Comparison of ENCODE assay signal across 8 cellular contexts in the genomic region with DNA sequence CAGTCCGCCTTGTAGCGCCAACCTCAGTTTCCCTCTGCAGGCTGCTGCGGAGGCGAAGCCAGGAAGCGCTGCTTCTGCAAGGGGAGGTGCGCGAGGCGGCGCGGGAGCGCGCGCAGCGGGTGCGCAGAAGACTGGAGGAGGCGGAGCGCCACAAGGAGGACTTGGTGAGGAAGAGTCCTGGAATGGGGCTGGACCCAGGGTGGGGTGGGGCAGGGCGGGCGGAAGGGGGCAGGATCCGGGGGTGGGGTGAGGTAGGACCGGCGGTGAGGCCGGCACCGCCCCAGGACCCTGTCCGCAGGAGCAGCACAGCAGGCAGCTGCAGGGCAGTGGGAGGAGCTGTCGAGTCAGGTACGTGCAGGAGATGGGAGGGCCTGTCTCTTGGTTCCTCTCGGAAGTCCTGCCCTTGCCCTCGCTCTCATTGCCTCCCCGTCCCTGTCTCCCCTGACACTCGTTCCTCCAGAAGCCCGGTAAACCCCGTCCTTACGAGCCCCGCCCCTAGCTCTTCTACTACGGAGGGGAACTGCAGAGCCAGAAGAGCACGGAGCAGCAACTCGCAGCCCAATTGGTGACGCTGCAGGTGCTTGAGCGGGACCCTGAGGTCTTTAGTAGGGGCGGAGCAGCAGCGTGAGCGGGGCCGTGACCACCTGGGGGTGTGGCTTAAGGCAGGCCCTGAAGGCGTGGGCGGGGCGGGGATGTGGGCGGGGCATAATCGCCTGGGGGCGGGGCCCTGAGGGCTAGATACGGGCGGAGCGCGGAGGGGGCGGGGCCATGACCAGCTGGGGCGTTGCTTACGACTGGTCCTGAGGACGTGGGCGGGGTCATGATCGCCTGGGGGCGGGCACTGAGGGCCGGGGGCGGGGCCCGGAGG.
DNase-seq lines count a peak whose midpoint lies in the region; ATAC-seq and TF ChIP-seq lines count a peak whose summit lies in the region.
"Not testable (repeated sequence)": the region's sequence is repeated elsewhere in the genome, so short reads cannot be mapped to it uniquely, and the experiment has no call there.

No MANE protein-coding gene starts in this region.

- CTCF ChIA-PET in IMR-90 (lab: Yijun Ruan, JAX): interaction anchor here (0.6 kb wide), 1 partner anchor 995 kb away, joined by 3 read pairs; no protein-coding TSS in a partner anchor
- CTCF ChIA-PET in OCI-LY7 (lab: Charles Lee; ENCODE audit: unreplicated experiment): not testable (repeated sequence)

- not testable (repeated sequence) for H3K9me1 ChIP-seq in IMR-90 (ENCODE audit: insufficient read depth, low read length)

- TF ChIP-seq RAD21 in IMR-90 (IDR thresholded peaks at IDR 0.05; ENCODE audit: low read length): not testable (repeated sequence)

- H4K5ac ChIP-seq in IMR-90 (ENCODE audit: low read depth, low read length): not testable (repeated sequence)

- H3K9me2 ChIP-seq in OCI-LY7 (ENCODE audit: insufficient read depth, low read length): not testable (repeated sequence)

- not testable (repeated sequence) for H2AK9ac ChIP-seq in IMR-90 (replicated peaks; ENCODE audit: low read depth, low read length, poor library complexity)

- not testable (repeated sequence) for H2BK120ac ChIP-seq in IMR-90 (ENCODE audit: low read depth, low read length)

- in situ Hi-C loops in IMR-90 (cut with MboI; ENCODE audit: low sequenced_read_pairs): not testable (repeated sequence)

- H2BK15ac ChIP-seq in IMR-90 (ENCODE audit: low read depth, low read length): not testable (repeated sequence)

- not testable (repeated sequence) for H3K23ac ChIP-seq in IMR-90 (ENCODE audit: low read depth, low read length)

- not testable (repeated sequence) for H3K14ac ChIP-seq in IMR-90 (replicated peaks; ENCODE audit: low read depth, low read length)

- DNase-seq in DMS114 treated with DMSO at 0.1 percent for 48 hours (lab: John Stamatoyannopoulos, UW; ENCODE audit: unreplicated experiment) (peak; percentile 74), IMR-90 (peak; percentile 90), OCI-LY7 (ENCODE audit: low spot score) (peak; percentile 92), activated T-cell treated with anti-CD3 and anti-CD28 coated beads for 4 hours (peak; percentile 98)
- DNase-seq in stimulated activated CD8-positive, alpha-beta memory T cell treated with anti-CD3 and anti-CD28 coated beads, Interleukin-4, amount 100 ng/mL, for 48 hours: peak; percentile 99

- H3K4me2 ChIP-seq in IMR-90 (ENCODE audit: low read depth, low read length): peak overlapping the region; percentile 97
- H3K4me2 ChIP-seq in OCI-LY7 (ENCODE audit: low read length): peak overlapping the region; percentile 74

- H3K27me3 ChIP-seq in IMR-90 (ENCODE audit: control insufficient read depth, insufficient read depth, low read length); esophagus (ENCODE audit: control insufficient read depth in 1 of 2, insufficient read depth in 2 of 2, low read length in 2 of 2); muscle layer of colon (ENCODE audit: control insufficient read depth in 1 of 2, insufficient read depth in 2 of 2, low read length in 2 of 2): not testable (repeated sequence)

- not testable (repeated sequence) for H3K27ac ChIP-seq in IMR-90 (ENCODE audit: insufficient read depth, low read length); muscle layer of colon (ENCODE audit: low read depth, low read length)
- H3K27ac ChIP-seq in OCI-LY7 (ENCODE audit: low read depth, low read length, poor library complexity, severe bottlenecking): peak overlapping the region; percentile 79
- H3K27ac ChIP-seq in esophagus (ENCODE audit: low read depth in 2 of 2, low read length in 1 of 2): peak overlapping the region; percentile 92 to 93

- 0% methylated on average over 7 of the region's 64 CpGs; no CpG with 5 or more reads in 1 of the 2 experiments for WGBS in IMR-90 (ENCODE audit: extremely low coverage in 2 of 2, insufficient read length in 1 of 2), 2 experiments
- 0 to 1% methylated on average over 44 to 64 of the region's 64 CpGs for WGBS in esophagus, 2 donors

- intact Hi-C loops in IMR-90 (cut with micrococcal nuclease): not testable (repeated sequence)
- intact Hi-C loops in OCI-LY7 (cut with micrococcal nuclease; ENCODE audit: unreplicated experiment): loop anchor here (5.0 kb wide), 1 partner anchor 40 kb away; no protein-coding TSS in a partner anchor

- TF ChIP-seq POLR2A in IMR-90 (IDR thresholded peaks at IDR 0.05; ENCODE audit: low read depth, low read length): not testable (repeated sequence)

- not testable (repeated sequence) for H3K36me3 ChIP-seq in IMR-90 (ENCODE audit: control insufficient read depth, insufficient read depth, low read length); OCI-LY7 (ENCODE audit: insufficient read depth, low read length); esophagus (ENCODE audit: control insufficient read depth in 2 of 2, insufficient read depth in 2 of 2, low read length in 1 of 2); muscle layer of colon (ENCODE audit: insufficient read depth, low read length)

- not testable (repeated sequence) for H3K18ac ChIP-seq in IMR-90 (ENCODE audit: low read depth, low read length)

- not testable (repeated sequence) for TF ChIP-seq CTCF in IMR-90 (conservative IDR thresholded peaks at IDR 0.05; ENCODE audit: low read depth, low read length); OCI-LY7 (conservative IDR thresholded peaks at IDR 0.05; ENCODE audit: low read length)

- H3K4me3 ChIP-seq in IMR-90 (ENCODE audit: insufficient read depth, low read depth, low read length) (peak overlapping the region; percentile 62), OCI-LY7 (ENCODE audit: low read depth, low read length, poor library complexity, severe bottlenecking) (peak overlapping the region; percentile 72), esophagus (ENCODE audit: low read depth in 1 of 2, low read length in 2 of 2) (peak overlapping the region; percentile 31 to 51), muscle layer of colon (ENCODE audit: low read depth in 1 of 2, low read length in 2 of 2) (peak overlapping the region; percentile 35 to 38)

- not testable (repeated sequence) for H4K20me1 ChIP-seq in IMR-90 (ENCODE audit: insufficient read depth, low read length); OCI-LY7 (ENCODE audit: insufficient read depth, low read length)

- H3K9ac ChIP-seq in IMR-90 (ENCODE audit: low read depth, low read length); muscle layer of colon (ENCODE audit: low read length): not testable (repeated sequence)

- not testable (repeated sequence) for H3K79me1 ChIP-seq in IMR-90 (ENCODE audit: low read depth in 1 of 2, low read length in 2 of 2)

- not testable (repeated sequence) for H4K91ac ChIP-seq in IMR-90 (ENCODE audit: insufficient read depth, low read depth, low read length)

- 0 out of 2 replicates have a peak overlapping the region, but pooled peaks have one; percentile 5 for H3K4ac ChIP-seq in IMR-90 (ENCODE audit: low read depth, low read length)

- not testable (repeated sequence) for H2BK20ac ChIP-seq in IMR-90 (ENCODE audit: low read depth, low read length)

- ATAC-seq in GM21576 (IDR thresholded peaks at IDR 0.05; ENCODE audit: unreplicated experiment) (peak; percentile 71), IMR-90 (ENCODE audit: low read depth) (peak; percentile 90)

- dilution Hi-C loops in IMR-90 (cut with HindIII; ENCODE audit: low sequenced_read_pairs, unreplicated experiment): not testable (repeated sequence)

- H3K56ac ChIP-seq in IMR-90 (ENCODE audit: extremely low read depth, insufficient read depth, low read length): not testable (repeated sequence)

- H2AFZ ChIP-seq in IMR-90 (replicated peaks; ENCODE audit: low read length, poor library complexity) (peak overlapping the region; percentile 85), OCI-LY7 (ENCODE audit: low read length) (0 out of 2 replicates have a peak overlapping the region, but pooled peaks have one; percentile 54)

- H3K4me1 ChIP-seq in IMR-90 (ENCODE audit: control insufficient read depth, insufficient read depth, low read length); OCI-LY7 (ENCODE audit: insufficient read depth, low read length, poor library complexity, severe bottlenecking); esophagus (ENCODE audit: control insufficient read depth in 2 of 2, insufficient read depth in 2 of 2, low read length in 1 of 2); muscle layer of colon (ENCODE audit: insufficient read depth, low read length): not testable (repeated sequence)

- BruUV-seq in IMR-90 (replicated peaks; lab: Mats Ljungman, UMichigan); OCI-LY7 (replicated peaks; lab: Mats Ljungman, UMichigan): not testable (repeated sequence)

- H3K9me3 ChIP-seq in IMR-90 (ENCODE audit: control insufficient read depth, insufficient read depth, low read length); OCI-LY7 (ENCODE audit: low read length); esophagus (ENCODE audit: control insufficient read depth in 2 of 2, insufficient read depth in 1 of 2, low read depth in 1 of 2, low read length in 1 of 2); muscle layer of colon (ENCODE audit: low read length): not testable (repeated sequence)

- peak overlapping the region; percentile 53 for H2BK5ac ChIP-seq in IMR-90 (ENCODE audit: low read depth, low read length, poor library complexity, severe bottlenecking)

- not testable (repeated sequence) for H3K79me2 ChIP-seq in OCI-LY7 (ENCODE audit: insufficient read depth, low read depth, low read length)

- H2AK5ac ChIP-seq in IMR-90 (ENCODE audit: low read depth, low read length): 0 out of 2 replicates have a peak overlapping the region, but pooled peaks have one; percentile 59

- peak overlapping the region; percentile 11 to 76; a peak in 1 of 4 replicates for H4K8ac ChIP-seq in IMR-90 (ENCODE audit: low read depth in 2 of 2, low read length in 2 of 2)

- POLR2A ChIA-PET in IMR-90 (lab: Charles Lee; ENCODE audit: unreplicated experiment); OCI-LY7 (lab: Charles Lee): not testable (repeated sequence)
